ENCODE assay signal across 9 cellular contexts in genomic region chr2:158024288-158024898, GRCh38.
DNase-seq lines count a peak whose midpoint lies in the region; TF ChIP-seq lines count a peak whose summit lies in the region.
"Had no signal": no experiment of that assay in that cellular context is flagged by ENCODE, and none has a peak within 500 bp of the region (broad histone marks: within the 10 kb centered on the region; RNA-seq: fewer than 3 reads in every experiment).

No MANE protein-coding gene starts in this region.

- no peaks in the 10 kb centered on the region for H3K4me1 ChIP-seq in HEK293 (ENCODE audit: control insufficient read depth, insufficient read depth, low read length)
- H3K4me1 ChIP-seq in stomach = no peaks in the 10 kb centered on the region

- CTCF ChIA-PET in HEK293 (lab: Yijun Ruan, JAX) = interaction anchor here (0.6 to 5.4 kb wide), 44 partner anchors 9 to 1778 kb away, joined by 3 to 60 read pairs (median 3); no protein-coding TSS in a partner anchor

- peak; percentile 28; the same call in 1 of the 2 replicates for TF ChIP-seq CTCF in HEK293 (tag by site-specific recombination; IDR thresholded peaks at IDR 0.05)
- peak in 5 of 7 experiments; percentile 49 to 83 (median 78) for TF ChIP-seq CTCF in stomach (IDR thresholded peaks at IDR 0.05)

- TF ChIP-seq POLR2A in stomach (IDR thresholded peaks at IDR 0.05) = no peak

- no peak for TF ChIP-seq EP300 in stomach (IDR thresholded peaks at IDR 0.05)

- H3K36me3 ChIP-seq in HEK293 (ENCODE audit: control insufficient read depth in 2 of 2, insufficient read depth in 1 of 2, low read length in 2 of 2) (no peaks in the 10 kb centered on the region), stomach (no peaks in the 10 kb centered on the region)
- H3K36me3 ChIP-seq: BLaER1 treated with 17β-estradiol and CSF1 and Interleukin-3, amounts not matched to agents 10 nM and 100 nM had no signal

- H3K27ac ChIP-seq in HEK293 (ENCODE audit: extremely low read depth, low read depth, low read length) = no peak overlapping the region
- H3K27ac ChIP-seq in stomach = no peak overlapping the region
- H3K27ac ChIP-seq: BLaER1 treated with 17β-estradiol and CSF1 and Interleukin-3, amounts not matched to agents 10 nM and 100 nM had no signal

- H3K9me3 ChIP-seq in HEK293 (ENCODE audit: control insufficient read depth, insufficient read depth, low read depth, low read length) (no peaks in the 10 kb centered on the region), stomach (no peaks in the 10 kb centered on the region)
- H3K9me3 ChIP-seq: BLaER1 treated with 17β-estradiol and CSF1 and Interleukin-3, amounts not matched to agents 10 nM and 100 nM had no signal

- H3K27me3 ChIP-seq in stomach = no peaks in the 10 kb centered on the region
- H3K27me3 ChIP-seq: BLaER1 treated with 17β-estradiol and CSF1 and Interleukin-3, amounts not matched to agents 10 nM and 100 nM had no signal

- peak; percentile 18 for DNase-seq in NCI-H1092 treated with DMSO at 0.1 percent for 48 hours (lab: John Stamatoyannopoulos, UW)
- no peak for DNase-seq in NCI-H1092 (lab: John Stamatoyannopoulos, UW)
- peak; percentile 26 for DNase-seq in NCI-H2171 (lab: John Stamatoyannopoulos, UW)
- peak; percentile 14 to 40 for DNase-seq in activated CD4-positive, alpha-beta T cell treated with anti-CD3 and anti-CD28 coated beads, Interleukin-2, amount 50 U/mL, for 24 hours (ENCODE audit: low read depth in 1 of 2, low spot score in 1 of 2)
- peak; percentile 25 for DNase-seq in effector CD4-positive, alpha-beta T cell
- DNase-seq in middle frontal gyrus (ENCODE audit: extremely low spot score, low spot score) = peak; percentile 50
- DNase-seq in stomach = peak; percentile 54

- POLR2A ChIA-PET in HEK293 (lab: Yijun Ruan, JAX) = no interaction called here

- H3K4me3 ChIP-seq in HEK293 (ENCODE audit: low read depth, low read length) (no peak overlapping the region), stomach (no peak overlapping the region)
- H3K4me3 ChIP-seq: BLaER1 treated with 17β-estradiol and CSF1 and Interleukin-3, amounts not matched to agents 10 nM and 100 nM had no signal

- 1 to 3% (median 1%) methylated on average over 4 of the region's 4 CpGs for WGBS in stomach, 5 donors

- intact Hi-C loops in stomach (cut with DNase I; ENCODE audit: low total_unique reads) = no loop called here

TF ChIP-seq in HEK293, 187 proteins besides CTCF, POLR2A, EP300 and RAD21:
- TF ChIP-seq ZNF664 (tag by site-specific recombination; IDR thresholded peaks at IDR 0.05) (no peak), ZSCAN30 (tag by site-specific recombination; IDR thresholded peaks at IDR 0.05) (no peak), ZNF654 (tag by site-specific recombination; IDR thresholded peaks at IDR 0.05; ENCODE audit: low read depth) (peak; percentile 63), ZBTB8A (tag by site-specific recombination; IDR thresholded peaks at IDR 0.05) (no peak), ZNF416 (tag by site-specific recombination; IDR thresholded peaks at IDR 0.05) (no peak)
TF ChIP-seq in HEK293: peak in this region for 1.
